ENCODE assay signal across 10 cellular contexts in the genomic region with DNA sequence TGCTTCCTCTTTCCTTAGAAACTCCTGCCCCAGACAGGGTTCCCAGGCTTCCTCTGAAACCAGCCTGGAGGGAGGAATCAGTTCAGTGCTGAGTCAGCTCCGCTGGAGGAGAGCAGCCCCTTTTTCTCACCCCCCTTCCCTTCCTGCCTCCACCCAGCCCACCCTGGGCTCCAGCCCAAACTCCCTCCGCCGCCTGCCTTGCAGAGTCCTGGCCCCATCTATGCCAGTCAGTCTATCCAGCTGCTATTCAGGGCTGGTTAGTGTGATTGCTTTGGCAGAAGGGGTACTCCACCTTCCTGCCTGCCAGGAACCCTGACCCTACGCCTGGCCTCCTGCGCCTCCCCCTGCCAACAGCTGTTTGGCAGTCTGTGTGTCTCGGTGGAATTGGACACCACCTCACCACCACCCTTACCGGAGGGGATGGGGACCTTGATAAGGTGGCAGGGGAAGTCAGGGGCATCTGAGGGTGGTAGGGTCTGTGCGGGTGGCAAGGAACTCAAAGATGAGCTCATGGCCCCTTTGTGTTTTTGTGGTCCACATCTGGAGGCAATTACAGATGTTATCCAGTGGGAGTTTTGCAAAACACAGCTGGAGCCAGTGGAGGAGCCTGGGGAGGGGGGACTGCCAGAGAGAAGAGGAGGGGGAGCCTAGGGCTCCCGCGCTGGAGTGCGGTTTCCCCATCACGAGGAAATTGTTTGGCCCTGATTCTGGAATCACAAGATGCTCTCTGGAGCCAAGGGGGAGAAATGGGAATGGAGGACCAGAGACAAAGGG. TPM values are rescaled to one million over a fixed set of nuclear protein-coding genes. Genes with fewer than 3 reads are reported as not detected.
A peak's percentile ranks its signal among the peaks of the same experiment; 100 is the strongest.
DNase-seq lines count a peak whose midpoint lies in the region; ATAC-seq, FAIRE-seq and TF ChIP-seq lines count a peak whose summit lies in the region.
"Had no signal": no experiment of that assay in that cellular context is flagged by ENCODE, and none has a peak within 500 bp of the region (broad histone marks: within the 10 kb centered on the region; RNA-seq: fewer than 3 reads in every experiment).

No MANE protein-coding gene starts in this region.

- peaks cover 31% of the 10 kb centered on the region for H3K36me3 ChIP-seq in muscle layer of colon (ENCODE audit: insufficient read depth, low read length)

- H3K9ac ChIP-seq in muscle layer of colon (ENCODE audit: low read length) = peak overlapping the region; percentile 75

- peak; percentile 89 for DNase-seq in AG04450 (ENCODE audit: low read depth, low spot score)
- DNase-seq in NCI-H2171 treated with DMSO at 0.1 percent for 48 hours (lab: John Stamatoyannopoulos, UW) = peak; percentile 58
- DNase-seq in epithelial cell of esophagus (ENCODE audit: low read depth) = peak; percentile 55
- no peak for DNase-seq in urothelium cell line (ENCODE audit: low spot score)
- DNase-seq in putamen (ENCODE audit: low spot score) = no peak
- no peak for DNase-seq in COLO668 (lab: John Stamatoyannopoulos, UW; ENCODE audit: unreplicated experiment)
- DNase-seq: DND-41, NCI-H526 had no signal

- no peak for FAIRE-seq in urothelium cell line (lab: Jason Lieb, UNC)

- H3K4me3 ChIP-seq in AG04450 (ENCODE audit: low read depth, low read length) = peak overlapping the region; percentile 25; the same call in 1 of the 2 replicates
- no peak overlapping the region for H3K4me3 ChIP-seq in epithelial cell of esophagus (ENCODE audit: low read length)
- peak overlapping the region; percentile 10 to 53 for H3K4me3 ChIP-seq in muscle layer of colon (ENCODE audit: low read depth in 1 of 2, low read length in 2 of 2)

- CTCF ChIA-PET in AG04450 (lab: Charles Lee) = interaction anchor here (0.5 to 8.5 kb wide), 10 partner anchors 10 to 293 kb away, joined by 3 to 217 read pairs (median 4); a partner anchor contains a TSS

- H3K9me3 ChIP-seq in AG04450 (ENCODE audit: control insufficient read depth, insufficient read depth, low read length) (no peaks in the 10 kb centered on the region), muscle layer of colon (ENCODE audit: low read length) (no peaks in the 10 kb centered on the region)

- peaks cover 78% of the 10 kb centered on the region for H3K4me1 ChIP-seq in muscle layer of colon (ENCODE audit: insufficient read depth, low read length)

- ATAC-seq in GM21515 (IDR thresholded peaks at IDR 0.05; ENCODE audit: unreplicated experiment) = no peak

- no peaks in the 10 kb centered on the region for H3K27me3 ChIP-seq in AG04450 (ENCODE audit: control insufficient read depth, insufficient read depth, low read length)
- no peaks in the 10 kb centered on the region for H3K27me3 ChIP-seq in muscle layer of colon (ENCODE audit: control insufficient read depth in 1 of 2, insufficient read depth in 2 of 2, low read length in 2 of 2)

- POLR2A ChIA-PET in AG04450 (lab: Yijun Ruan, JAX) = interaction anchor here (0.9 to 2.3 kb wide), 7 partner anchors 10 to 214 kb away, joined by 3 to 76 read pairs (median 4); a partner anchor contains a TSS

- H3K27ac ChIP-seq in AG04450 (ENCODE audit: low read depth, low read length) (peak overlapping the region; percentile 100), muscle layer of colon (ENCODE audit: low read depth, low read length) (peak overlapping the region; percentile 80)

- 0 out of 2 replicates have a peak, but pooled peaks have one; percentile 1 for TF ChIP-seq CTCF in AG04450 (IDR thresholded peaks at IDR 0.05; ENCODE audit: low read depth, low read length)
- TF ChIP-seq CTCF in epithelial cell of esophagus (IDR thresholded peaks at IDR 0.05; ENCODE audit: insufficient read depth, low read depth, low read length, missing control alignments) = no peak

RNA-seq across cellular contexts. Expression of a gene that starts 12.2 kb away (rescaled TPM):
- 365 and 448 TPM in 2 replicates for polyA plus RNA-seq in AG04450 (2011; rRNA removed)
- 257 and 350 TPM in 2 replicates for polyA minus RNA-seq in AG04450 (2011; rRNA and poly(A)+ RNA removed)

RNA-seq across cellular contexts. Expression of a gene that starts 18.9 kb away (rescaled TPM):
- polyA plus RNA-seq in AG04450 (2011; rRNA removed) = 71.8 and 78.1 TPM in 2 replicates
- 17.4 and 20.0 TPM in 2 replicates for polyA minus RNA-seq in AG04450 (2011; rRNA and poly(A)+ RNA removed)

RNA-seq across cellular contexts. Expression of a gene that starts 23.0 kb away (rescaled TPM):
- polyA plus RNA-seq in AG04450 (2011; rRNA removed) = 87.8 and 125 TPM in 2 replicates
- 128 and 185 TPM in 2 replicates for polyA minus RNA-seq in AG04450 (2011; rRNA and poly(A)+ RNA removed)

RNA-seq across cellular contexts. Expression of a gene that starts 33.3 kb away (rescaled TPM):
- 7.5 and 7.7 TPM in 2 replicates for polyA plus RNA-seq in AG04450 (2011; rRNA removed)
- 6.8 and 9.1 TPM in 2 replicates for polyA minus RNA-seq in AG04450 (2011; rRNA and poly(A)+ RNA removed)

RNA-seq across cellular contexts. Expression of a gene that starts 34.4 kb away (rescaled TPM):
- polyA plus RNA-seq in AG04450 (2011; rRNA removed) = 0.06 and 0.19 TPM in 2 replicates
- 0.23 TPM in 1 of 2 replicates, not detected in the other for polyA minus RNA-seq in AG04450 (2011; rRNA and poly(A)+ RNA removed)

Comparison
In these comparisons a context has a peak if more than half of its experiments do, and no peak if none do; other contexts are left out.
1. DNase-seq: peak in AG04450 (single experiment), NCI-H2171 treated with DMSO at 0.1 percent for 48 hours (single experiment) and epithelial cell of esophagus (single experiment); none in urothelium cell line (single experiment), putamen (single experiment) and COLO668 (single experiment).